8 cellular contexts compared by ENCODE assay signal in genomic region chr3:73086071-73086494, GRCh38. TPM values are rescaled to one million over a fixed set of nuclear protein-coding genes. Genes with fewer than 3 reads are reported as not detected.
DNase-seq lines count a peak whose midpoint lies in the region; ATAC-seq, FAIRE-seq and TF ChIP-seq lines count a peak whose summit lies in the region.

No MANE protein-coding gene starts in this region.

- no TSS peak for BruUV-seq in PC-9 (replicated peaks; lab: Mats Ljungman, UMichigan)

- POLR2A ChIA-PET in PC-9 (lab: Charles Lee; ENCODE audit: unreplicated experiment) = no interaction called here

- no peak overlapping the region for H3K4me3 ChIP-seq in PC-9
- H3K4me3 ChIP-seq in parathyroid adenoma (ENCODE audit: low read depth, low read length) = no peak overlapping the region

- DNase-seq in AG20443 (ENCODE audit: low spot score) (peak; percentile 72), PC-9 (peak in 1 of 2 experiments; percentile 33), frontal cortex (ENCODE audit: low spot score in 2 of 2) (peak; percentile 24 to 51), cerebellar nuclear complex (lab: John Stamatoyannopoulos, UW) (no peak), NCI-H1436 (lab: John Stamatoyannopoulos, UW) (no peak)
- DNase-seq in activated effector memory CD4-positive, alpha-beta T cell treated with anti-CD3 and anti-CD28 coated beads, Interleukin-2, amount 50 U/mL, for 16 hours = peak; percentile 80

- peak; percentile 61 for ATAC-seq in GM19395 (IDR thresholded peaks at IDR 0.05; ENCODE audit: unreplicated experiment)

- H2AFZ ChIP-seq in PC-9 = no peak overlapping the region
- H2AFZ ChIP-seq in parathyroid adenoma = no peak overlapping the region

- CTCF ChIA-PET in PC-9 (lab: Charles Lee) = interaction anchor here (0.6 kb wide), 1 partner anchor 100 kb away, joined by 17 read pairs; no protein-coding TSS in a partner anchor

- H3K4me2 ChIP-seq in PC-9 (no peak overlapping the region), parathyroid adenoma (ENCODE audit: low read length) (no peak overlapping the region)

- intact Hi-C loops in PC-9 (cut with micrococcal nuclease; ENCODE audit: unreplicated experiment) = loop anchor here (1.0 to 10.0 kb wide), 5 partner anchors 147 to 1375 kb away; partner anchors contain the start of gene SHQ1

- FAIRE-seq in frontal cortex (lab: Jason Lieb, UNC) = peak; percentile 76

- no peak overlapping the region for H3K9ac ChIP-seq in parathyroid adenoma

- H3K27me3 ChIP-seq in PC-9 (ENCODE audit: insufficient read depth, low read depth) (no peaks in the 10 kb centered on the region), parathyroid adenoma (ENCODE audit: control insufficient read depth, insufficient read depth, low read length) (no peaks in the 10 kb centered on the region)

- H3K79me2 ChIP-seq in PC-9 (ENCODE audit: low read depth) (no peaks in the 10 kb centered on the region), parathyroid adenoma (no peaks in the 10 kb centered on the region)

- no peaks in the 10 kb centered on the region for H3K9me2 ChIP-seq in PC-9 (ENCODE audit: insufficient read depth)

- H3K4me1 ChIP-seq in PC-9 (replicated peaks; ENCODE audit: insufficient read depth) = no peaks in the 10 kb centered on the region
- H3K4me1 ChIP-seq in parathyroid adenoma = no peaks in the 10 kb centered on the region

- H3K36me3 ChIP-seq in PC-9 (ENCODE audit: low read depth) (no peaks in the 10 kb centered on the region), parathyroid adenoma (ENCODE audit: control insufficient read depth, insufficient read depth, low read length) (no peaks in the 10 kb centered on the region)

- H3K27ac ChIP-seq in PC-9 (no peak overlapping the region), parathyroid adenoma (no peak overlapping the region)

- H3F3A ChIP-seq in PC-9 (ENCODE audit: insufficient read depth, low read depth) = no peaks in the 10 kb centered on the region

- no peaks in the 10 kb centered on the region for H4K20me1 ChIP-seq in PC-9 (ENCODE audit: insufficient read depth)

- H3K9me3 ChIP-seq in PC-9 (ENCODE audit: insufficient read depth, low read depth) (no peaks in the 10 kb centered on the region), parathyroid adenoma (ENCODE audit: control insufficient read depth, low read length) (no peaks in the 10 kb centered on the region)

- peak; percentile 79 for TF ChIP-seq CTCF in PC-9 (conservative IDR thresholded peaks at IDR 0.05)
- peak; percentile 80 for TF ChIP-seq CTCF in parathyroid adenoma (IDR thresholded peaks at IDR 0.05)

RNA-seq across cellular contexts. Expression of gene EBLN2, which starts 24.6 kb away (rescaled TPM):
- total RNA-seq in PC-9 (2021) (5.5 and 5.6 TPM in 2 replicates), frontal cortex (3.7 TPM)

Comparison
In these comparisons a context has a peak if more than half of its experiments do, and no peak if none do; other contexts are left out.
1. DNase-seq: peak in AG20443 (single experiment), activated effector memory CD4-positive, alpha-beta T cell treated with anti-CD3 and anti-CD28 coated beads, Interleukin-2, amount 50 U/mL, for 16 hours (single experiment) and frontal cortex (2 of 2); none in cerebellar nuclear complex (0 of 2) and NCI-H1436 (single experiment).